ENCODE assay signal across 1 cellular context in genomic region chr15:90001062-90001682, GRCh38.
TF ChIP-seq lines count a peak whose summit lies in the region.

TSS of gene ZNF710 (plus strand) at chr15:90001324. CDS start at chr15:90067138, 65,814 bp downstream.

TF ChIP-seq in HepG2, 621 proteins besides CTCF, POLR2A, EP300 and RAD21 (continued from another document):
- TF ChIP-seq MLXIP (CRISPR knock-in tag; IDR thresholded peaks at IDR 0.05; ENCODE audit: borderline replicate concordance) = no peak
- 0 out of 2 replicates have a peak, but pooled peaks have one; percentile 30 for TF ChIP-seq ZNF501 (CRISPR knock-in tag; IDR thresholded peaks at IDR 0.05)
- no peak for TF ChIP-seq FOXC1 (CRISPR knock-in tag; IDR thresholded peaks at IDR 0.05; ENCODE audit: borderline replicate concordance)
- TF ChIP-seq GRHL1 (CRISPR knock-in tag; conservative IDR thresholded peaks at IDR 0.05) = no peak
- TF ChIP-seq FIP1L1 (IDR thresholded peaks at IDR 0.05; ENCODE audit: borderline replicate concordance, insufficient read depth, low read depth, low read length) = no peak
- TF ChIP-seq CHD4 (IDR thresholded peaks at IDR 0.05; ENCODE audit: borderline replicate concordance, low read length) = no peak
- no peak for TF ChIP-seq NFKBIZ (CRISPR knock-in tag; IDR thresholded peaks at IDR 0.05)
- TF ChIP-seq ARID3A (IDR thresholded peaks at IDR 0.05; ENCODE audit: low read depth, low read length) = no peak
- no peak for TF ChIP-seq NFIC (IDR thresholded peaks at IDR 0.05; ENCODE audit: low read length)
- no peak for TF ChIP-seq U2AF1 (optimal IDR thresholded peaks at IDR 0.05; ENCODE audit: low read depth, low read length)
- TF ChIP-seq ZNF281 (CRISPR knock-in tag; IDR thresholded peaks at IDR 0.05; ENCODE audit: borderline replicate concordance) = 0 out of 2 replicates have a peak, but pooled peaks have one; percentile 23
- TF ChIP-seq ZFP36L2 (CRISPR knock-in tag; IDR thresholded peaks at IDR 0.05) = no peak
- peak; percentile 85; the same call in 1 of the 2 replicates for TF ChIP-seq ZNF746 (CRISPR knock-in tag; IDR thresholded peaks at IDR 0.05)
- TF ChIP-seq PATZ1 (CRISPR knock-in tag; IDR thresholded peaks at IDR 0.05) = peak; percentile 58
